In genomic region chr10:78868456-78868855, GRCh38 we compare ENCODE assay signal across 17 cellular contexts.
"Had no signal": no experiment of that assay in that cellular context is flagged by ENCODE, and none has a peak within 500 bp of the region (broad histone marks: within the 10 kb centered on the region; RNA-seq: fewer than 3 reads in every experiment).

No MANE protein-coding gene starts in this region.

- H3K4me1 Mint-ChIP-seq: memory B cell had no signal

- H3K9me3 Mint-ChIP-seq: dendritic cell treated with granulocyte-macrophage colony-stimulating factor and Interleukin-4, amounts not matched to agents 40 ng/mL and 50 ng/mL, for 4 days; effector memory CD8-positive, alpha-beta T cell; memory B cell; natural killer cell; stimulated activated naive B cell treated with anti-CD40 and anti-IgM and Interleukin-4, amounts not matched to agents 10 μg/mL and 1 μg/mL and 100 μg/mL, for 72 hours; stimulated activated naive CD8-positive, alpha-beta T cell treated with anti-CD3 and anti-CD28 coated beads, Interleukin-15, Interleukin-2, amounts not matched to agents 100 ng/mL and 50 ng/mL, for 24 hours had no signal

- H3K4me3 Mint-ChIP-seq: dendritic cell treated with granulocyte-macrophage colony-stimulating factor and Interleukin-4, amounts not matched to agents 40 ng/mL and 50 ng/mL, for 4 days; effector memory CD8-positive, alpha-beta T cell; memory B cell; natural killer cell; stimulated activated naive B cell treated with anti-CD40 and anti-IgM and Interleukin-4, amounts not matched to agents 10 μg/mL and 1 μg/mL and 100 μg/mL, for 72 hours; stimulated activated naive CD8-positive, alpha-beta T cell treated with anti-CD3 and anti-CD28 coated beads, Interleukin-15, Interleukin-2, amounts not matched to agents 100 ng/mL and 50 ng/mL, for 24 hours had no signal

- H3K27ac Mint-ChIP-seq: dendritic cell treated with granulocyte-macrophage colony-stimulating factor and Interleukin-4, amounts not matched to agents 40 ng/mL and 50 ng/mL, for 4 days; effector memory CD8-positive, alpha-beta T cell; memory B cell; natural killer cell; stimulated activated naive B cell treated with anti-CD40 and anti-IgM and Interleukin-4, amounts not matched to agents 10 μg/mL and 1 μg/mL and 100 μg/mL, for 72 hours; stimulated activated naive CD8-positive, alpha-beta T cell treated with anti-CD3 and anti-CD28 coated beads, Interleukin-15, Interleukin-2, amounts not matched to agents 100 ng/mL and 50 ng/mL, for 24 hours had no signal

- H3K36me3 Mint-ChIP-seq: memory B cell; natural killer cell; stimulated activated naive B cell treated with anti-CD40 and anti-IgM and Interleukin-4, amounts not matched to agents 10 μg/mL and 1 μg/mL and 100 μg/mL, for 72 hours had no signal

- DNase-seq: effector memory CD8-positive, alpha-beta T cell; foreskin fibroblast; gastrocnemius medialis; left ventricle myocardium superior; natural killer cell; occipital lobe; pancreas; right lobe of liver; small intestine; stimulated activated CD4-positive, alpha-beta T cell treated with anti-CD3 and anti-CD28 coated beads, Interleukin-15, amount 100 ng/mL, for 24 hours; stimulated activated CD4-positive, alpha-beta T cell treated with anti-CD3 and anti-CD28 coated beads, Interleukin-2, amount 100 ng/mL, for 48 hours; stimulated activated naive B cell treated with anti-CD40 and anti-IgM and Interleukin-4, amounts not matched to agents 10 μg/mL and 1 μg/mL and 100 μg/mL, for 72 hours; tibial artery; upper lobe of left lung had no signal
